Comparison of ENCODE assay signal across 23 cellular contexts in the genomic region with DNA sequence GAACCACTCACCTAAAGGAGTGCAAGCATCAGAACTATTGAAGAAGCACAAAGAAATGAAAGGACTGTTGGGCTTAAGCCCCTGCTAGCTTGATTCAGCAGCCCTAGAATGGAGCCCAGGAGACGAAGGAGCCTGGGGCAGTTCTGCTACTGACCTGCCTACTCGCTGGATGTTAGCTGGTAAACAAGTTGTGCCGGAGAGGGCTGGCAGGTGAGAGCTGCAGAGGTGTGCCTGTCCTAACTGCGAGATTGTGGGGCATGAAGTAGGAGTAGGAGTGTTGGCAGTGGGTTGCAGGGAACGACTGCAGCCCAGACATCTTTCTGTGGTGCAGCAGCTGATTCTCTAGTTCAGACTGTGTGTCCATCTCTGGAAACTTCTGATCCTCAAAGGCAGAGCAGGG.
"Had no signal": no experiment of that assay in that cellular context is flagged by ENCODE, and none has a peak within 500 bp of the region (broad histone marks: within the 10 kb centered on the region; RNA-seq: fewer than 3 reads in every experiment).

No MANE protein-coding gene starts in this region.

- H3K27me3 Mint-ChIP-seq: activated CD4-positive, alpha-beta memory T cell treated with anti-CD3 and anti-CD28 coated beads for 36 hours; activated naive CD4-positive, alpha-beta T cell treated with anti-CD3 and anti-CD28 coated beads, Interleukin-2, amount 50 U/mL, for 24 hours; naive thymus-derived CD4-positive, alpha-beta T cell; stimulated activated memory B cell treated with anti-CD40 and anti-IgM and Interleukin-4, amounts not matched to agents 10 μg/mL and 1 μg/mL and 100 μg/mL, for 72 hours had no signal

- H3K9me3 ChIP-seq: body of pancreas, lower lobe of right lung, right lobe of liver, testis, upper lobe of left lung had no signal

- DNase-seq: activated CD4-positive, alpha-beta memory T cell treated with anti-CD3 and anti-CD28 coated beads for 36 hours; activated CD4-positive, alpha-beta T cell treated with anti-CD3 and anti-CD28 coated beads for 48 hours; activated gamma-delta T cell; activated T-cell treated with anti-CD3 and anti-CD28 coated beads for 4 hours; anterior cingulate cortex; body of pancreas; cortex of kidney; endodermal cell; foreskin fibroblast; kidney; lower lobe of right lung; naive thymus-derived CD4-positive, alpha-beta T cell; posterior cingulate gyrus; right lobe of liver; stimulated activated CD4-positive, alpha-beta T cell treated with anti-CD3 and anti-CD28 coated beads, Interleukin-1b, Interleukin-23, amount 100 ng/mL, for 48 hours; testis; upper lobe of left lung had no signal

- H3K9me3 Mint-ChIP-seq: activated CD4-positive, alpha-beta memory T cell treated with anti-CD3 and anti-CD28 coated beads for 36 hours; activated naive CD4-positive, alpha-beta T cell treated with anti-CD3 and anti-CD28 coated beads, Interleukin-2, amount 50 U/mL, for 24 hours; activated T-helper 1 cell treated with anti-CD3 and anti-CD28 coated beads, Interleukin-12 subunit alpha, Interleukin-12 subunit beta, Interleukin-2, Interleukin-4 antibody, amounts not matched to agents 30 ng/mL and 10 ng/mL and 1 ng/mL, durations not matched to agents 14 hours and 24 hours and 36 hours; endodermal cell; naive thymus-derived CD4-positive, alpha-beta T cell; neural crest cell; stimulated activated memory B cell treated with anti-CD40 and anti-IgM and Interleukin-4, amounts not matched to agents 10 μg/mL and 1 μg/mL and 100 μg/mL, for 72 hours had no signal

- H3K4me1 ChIP-seq: body of pancreas, lower lobe of right lung, right lobe of liver, testis, upper lobe of left lung had no signal

- ATAC-seq: body of pancreas; lower lobe of right lung; naive thymus-derived CD4-positive, alpha-beta T cell; right lobe of liver; stimulated activated memory B cell treated with anti-CD40 and anti-IgM and Interleukin-4, amounts not matched to agents 10 μg/mL and 1 μg/mL and 100 μg/mL, for 72 hours had no signal

- H3K27ac Mint-ChIP-seq: activated CD4-positive, alpha-beta memory T cell treated with anti-CD3 and anti-CD28 coated beads for 36 hours; activated naive CD4-positive, alpha-beta T cell treated with anti-CD3 and anti-CD28 coated beads, Interleukin-2, amount 50 U/mL, for 24 hours; activated T-helper 1 cell treated with anti-CD3 and anti-CD28 coated beads, Interleukin-12 subunit alpha, Interleukin-12 subunit beta, Interleukin-2, Interleukin-4 antibody, amounts not matched to agents 30 ng/mL and 10 ng/mL and 1 ng/mL, durations not matched to agents 14 hours and 24 hours and 36 hours; endodermal cell; naive thymus-derived CD4-positive, alpha-beta T cell; stimulated activated memory B cell treated with anti-CD40 and anti-IgM and Interleukin-4, amounts not matched to agents 10 μg/mL and 1 μg/mL and 100 μg/mL, for 72 hours had no signal

- H3K4me3 Mint-ChIP-seq: activated CD4-positive, alpha-beta memory T cell treated with anti-CD3 and anti-CD28 coated beads for 36 hours; activated naive CD4-positive, alpha-beta T cell treated with anti-CD3 and anti-CD28 coated beads, Interleukin-2, amount 50 U/mL, for 24 hours; activated T-helper 1 cell treated with anti-CD3 and anti-CD28 coated beads, Interleukin-12 subunit alpha, Interleukin-12 subunit beta, Interleukin-2, Interleukin-4 antibody, amounts not matched to agents 30 ng/mL and 10 ng/mL and 1 ng/mL, durations not matched to agents 14 hours and 24 hours and 36 hours; endodermal cell; naive thymus-derived CD4-positive, alpha-beta T cell; neural crest cell; stimulated activated memory B cell treated with anti-CD40 and anti-IgM and Interleukin-4, amounts not matched to agents 10 μg/mL and 1 μg/mL and 100 μg/mL, for 72 hours had no signal

- H3K27ac ChIP-seq: body of pancreas, cardiac muscle cell, lower lobe of right lung, right lobe of liver, testis, upper lobe of left lung had no signal

- H3K4me1 Mint-ChIP-seq: activated naive CD4-positive, alpha-beta T cell treated with anti-CD3 and anti-CD28 coated beads, Interleukin-2, amount 50 U/mL, for 24 hours; neural crest cell; stimulated activated memory B cell treated with anti-CD40 and anti-IgM and Interleukin-4, amounts not matched to agents 10 μg/mL and 1 μg/mL and 100 μg/mL, for 72 hours had no signal

- H3K36me3 Mint-ChIP-seq: activated CD4-positive, alpha-beta memory T cell treated with anti-CD3 and anti-CD28 coated beads for 36 hours; activated naive CD4-positive, alpha-beta T cell treated with anti-CD3 and anti-CD28 coated beads, Interleukin-2, amount 50 U/mL, for 24 hours; naive thymus-derived CD4-positive, alpha-beta T cell; stimulated activated memory B cell treated with anti-CD40 and anti-IgM and Interleukin-4, amounts not matched to agents 10 μg/mL and 1 μg/mL and 100 μg/mL, for 72 hours had no signal

- FAIRE-seq: kidney had no signal

- H3K4me3 ChIP-seq: body of pancreas, cardiac muscle cell, lower lobe of right lung, right lobe of liver, skin epidermis, testis, upper lobe of left lung had no signal
